ENCODE assay signal across 8 cellular contexts in genomic region chr7:75878769-75879596, GRCh38. TPM values are rescaled to one million over a fixed set of nuclear protein-coding genes. Genes with fewer than 3 reads are reported as not detected.
A peak's percentile ranks its signal among the peaks of the same experiment; 100 is the strongest.
DNase-seq lines count a peak whose midpoint lies in the region; ATAC-seq, FAIRE-seq and TF ChIP-seq lines count a peak whose summit lies in the region.

Gene RHBDD2, plus strand, starts transcription at chr7:75879034. Its CDS starts 49 bp downstream, at chr7:75879083.

- H3K4me2 ChIP-seq in trophoblast cell (ENCODE audit: low read length) = peak within 1 kb of the TSS; percentile 94

- TF ChIP-seq POLR2A in GM12891 (IDR thresholded peaks at IDR 0.05; ENCODE audit: low read depth, low read length) = peak; percentile 90
- TF ChIP-seq POLR2A in tibial nerve (IDR thresholded peaks at IDR 0.05) = peak; percentile 76 to 96

- peak; percentile 100 for DNase-seq in GM12891 (ENCODE audit: insufficient read length, low spot score)
- peak; percentile 46 for DNase-seq in NCI-H1436 treated with DMSO at 0.1 percent for 48 hours (lab: John Stamatoyannopoulos, UW)
- DNase-seq in T follicular helper cell (ENCODE audit: low read depth) = peak; percentile 94
- DNase-seq in adipocyte (ENCODE audit: low read depth) = peak; percentile 98
- DNase-seq in cardiac muscle cell (ENCODE audit: low read depth in 1 of 2, low spot score in 1 of 2) = peak; percentile 95 to 96
- DNase-seq in trophoblast cell = peak; percentile 88 to 91
- DNase-seq in tibial nerve (ENCODE audit: low spot score in 2 of 2) = peak; percentile 90 to 93

- WGBS in trophoblast cell (ENCODE audit: extremely low coverage, insufficient coverage, insufficient read length) = no CpG with 5 or more reads among the region's 64 CpGs
- 0 to 1% methylated on average over 49 to 50 of the region's 64 CpGs for WGBS in tibial nerve, 2 donors

- H3K27me3 ChIP-seq in adipocyte (replicated peaks; ENCODE audit: control insufficient read depth, insufficient read depth, low read length) (no peaks in the 10 kb centered on the region), cardiac muscle cell (no peaks in the 10 kb centered on the region), trophoblast cell (ENCODE audit: insufficient read depth, low read length) (no peaks in the 10 kb centered on the region), tibial nerve (no peaks in the 10 kb centered on the region)

- H3K4me3 ChIP-seq in adipocyte (ENCODE audit: low read length) (peak within 1 kb of the TSS; percentile 97), cardiac muscle cell (peak within 1 kb of the TSS; percentile 55), trophoblast cell (ENCODE audit: low read depth, low read length) (peak within 1 kb of the TSS; percentile 99), tibial nerve (peak within 1 kb of the TSS; percentile 50 to 96 (median 88))

- ATAC-seq in HG02852 (IDR thresholded peaks at IDR 0.05; ENCODE audit: unreplicated experiment) = peak; percentile 96

- H3K9me3 ChIP-seq in adipocyte (ENCODE audit: control insufficient read depth, low read length) (no peaks in the 10 kb centered on the region), cardiac muscle cell (ENCODE audit: low read depth) (no peaks in the 10 kb centered on the region), trophoblast cell (ENCODE audit: insufficient read depth, low read depth, low read length) (peaks cover 2% of the 10 kb centered on the region), tibial nerve (no peaks in the 10 kb centered on the region)

- H2AK5ac ChIP-seq in trophoblast cell (ENCODE audit: low read length) = peak within 1 kb of the TSS; percentile 37

- TF ChIP-seq EP300 in tibial nerve (IDR thresholded peaks at IDR 0.05) = peak; percentile 48 to 98

- peak within 1 kb of the TSS; percentile 28 for H2BK120ac ChIP-seq in trophoblast cell (ENCODE audit: insufficient read depth, low read length, poor library complexity)

- H3K27ac ChIP-seq in cardiac muscle cell (peak within 1 kb of the TSS; percentile 29), trophoblast cell (ENCODE audit: low read depth, low read length) (peak within 1 kb of the TSS; percentile 63), tibial nerve (peak within 1 kb of the TSS; percentile 82 to 93 (median 90))

- H3K4me1 ChIP-seq in adipocyte (ENCODE audit: control insufficient read depth, insufficient read depth, low read length) (peaks cover 22% of the 10 kb centered on the region), cardiac muscle cell (ENCODE audit: low read depth) (peaks cover 5% of the 10 kb centered on the region), trophoblast cell (ENCODE audit: control insufficient read depth in 1 of 2, insufficient read depth in 2 of 2, low read length in 2 of 2) (peaks cover 2 to 5% of the 10 kb centered on the region in 2 experiments), tibial nerve (peaks cover 0 to 32% (median 11%) of the 10 kb centered on the region in 4 donors)

- H3K36me3 ChIP-seq in adipocyte (ENCODE audit: control insufficient read depth, insufficient read depth, low read length, severe bottlenecking) (peaks cover 31% of the 10 kb centered on the region), cardiac muscle cell (peaks cover 17% of the 10 kb centered on the region), trophoblast cell (ENCODE audit: control insufficient read depth in 1 of 2, insufficient read depth in 2 of 2, low read length in 2 of 2) (peaks cover 17 to 19% of the 10 kb centered on the region in 2 experiments), tibial nerve (peaks cover 0 to 30% (median 6%) of the 10 kb centered on the region in 3 donors)

- H3K9ac ChIP-seq in adipocyte (ENCODE audit: low read length) (peak within 1 kb of the TSS; percentile 94), trophoblast cell (ENCODE audit: low read length) (peak within 1 kb of the TSS; percentile 99)

- H3K79me2 ChIP-seq in trophoblast cell (ENCODE audit: control insufficient read depth, insufficient read depth, low read length, poor library complexity) = peaks cover 7% of the 10 kb centered on the region

- peak within 1 kb of the TSS; percentile 95 for H4K8ac ChIP-seq in trophoblast cell (ENCODE audit: low read depth, low read length)

- TF ChIP-seq CTCF in cardiac muscle cell (IDR thresholded peaks at IDR 0.05; ENCODE audit: low read depth, low read length) = peak; percentile 17
- peak in 3 of 5 experiments; percentile 13 to 60 (median 48) for TF ChIP-seq CTCF in tibial nerve (IDR thresholded peaks at IDR 0.05)

- H3K4ac ChIP-seq in trophoblast cell (ENCODE audit: low read depth, low read length) = peak within 1 kb of the TSS; percentile 64

- H2AFZ ChIP-seq in trophoblast cell (ENCODE audit: insufficient read depth, low read length, poor library complexity) = peak within 1 kb of the TSS; percentile 67

- H3K14ac ChIP-seq in trophoblast cell (ENCODE audit: low read length) = peak within 1 kb of the TSS; percentile 83

- H3K79me1 ChIP-seq in trophoblast cell (ENCODE audit: low read length) = peaks cover 8% of the 10 kb centered on the region

- peak; percentile 85 for FAIRE-seq in GM12891 (lab: Jason Lieb, UNC)

- H3K18ac ChIP-seq in trophoblast cell (ENCODE audit: low read length) = peak within 1 kb of the TSS; percentile 77

- peak within 1 kb of the TSS; percentile 37 for H2BK5ac ChIP-seq in trophoblast cell (ENCODE audit: low read depth, low read length, poor library complexity)

- H2BK12ac ChIP-seq in trophoblast cell (ENCODE audit: low read length) = peak within 1 kb of the TSS; percentile 23

- H4K91ac ChIP-seq in trophoblast cell (ENCODE audit: low read depth, low read length) = peak within 1 kb of the TSS; percentile 74

- peak within 1 kb of the TSS; percentile 65 for H4K12ac ChIP-seq in trophoblast cell (ENCODE audit: low read depth, low read length)

- no peak within 1 kb of the TSS for H3K23ac ChIP-seq in trophoblast cell (ENCODE audit: low read length)

TF ChIP-seq in GM12891, 5 proteins besides CTCF, POLR2A, EP300 and RAD21:
- TF ChIP-seq SPI1 (IDR thresholded peaks at IDR 0.05; ENCODE audit: low read depth, low read length) = 0 out of 2 replicates have a peak, but pooled peaks have one; percentile 7
- TF ChIP-seq PAX5 (IDR thresholded peaks at IDR 0.05; ENCODE audit: insufficient read depth, low read length, severe bottlenecking) = no peak
- TF ChIP-seq POU2F2 (IDR thresholded peaks at IDR 0.05; ENCODE audit: low read depth, low read length) = peak; percentile 61; the same call in 1 of the 2 replicates
- no peak; the same call in 1 of the 2 replicates for TF ChIP-seq TAF1 (IDR thresholded peaks at IDR 0.05; ENCODE audit: low read depth, low read length)
- peak; percentile 88 for TF ChIP-seq POLR2AphosphoS5 (IDR thresholded peaks at IDR 0.05; ENCODE audit: low read depth, low read length)

RNA-seq across cellular contexts. Expression of gene RHBDD2, which starts in this region (rescaled TPM):
- polyA plus RNA-seq in GM12891 (2012; ENCODE audit: low read depth, missing spikeins) = 26.0 TPM
- total RNA-seq in cardiac muscle cell = 83.6 and 115 TPM in 2 replicates
- 190 and 223 TPM in 2 replicates for polyA plus RNA-seq in cardiac muscle cell
- 22.6 and 24.0 TPM in 2 replicates for polyA plus RNA-seq in trophoblast cell (2013)
- 10 to 100 TPM; 68.6 to 90.6 (median 74.5) TPM for total RNA-seq in tibial nerve

Comparison
In these comparisons a context has a peak if more than half of its experiments do, and no peak if none do; other contexts are left out.
1. Peak in every context shown above with its lines: DNase-seq, ATAC-seq, H3K4me3 ChIP-seq and H3K27ac ChIP-seq.
2. DNase-seq: peak in every context shown above with its lines; median percentile 100 in GM12891; 98 in adipocyte; 96 in cardiac muscle cell; 94 in T follicular helper cell; 92 in tibial nerve; 90 in trophoblast cell; 46 in NCI-H1436 treated with DMSO at 0.1 percent for 48 hours.
3. H3K27ac ChIP-seq: peak in every context shown above with its lines; median percentile 90 in tibial nerve; 63 in trophoblast cell; 29 in cardiac muscle cell.